ENCODE assay signal across 24 cellular contexts in the genomic region with DNA sequence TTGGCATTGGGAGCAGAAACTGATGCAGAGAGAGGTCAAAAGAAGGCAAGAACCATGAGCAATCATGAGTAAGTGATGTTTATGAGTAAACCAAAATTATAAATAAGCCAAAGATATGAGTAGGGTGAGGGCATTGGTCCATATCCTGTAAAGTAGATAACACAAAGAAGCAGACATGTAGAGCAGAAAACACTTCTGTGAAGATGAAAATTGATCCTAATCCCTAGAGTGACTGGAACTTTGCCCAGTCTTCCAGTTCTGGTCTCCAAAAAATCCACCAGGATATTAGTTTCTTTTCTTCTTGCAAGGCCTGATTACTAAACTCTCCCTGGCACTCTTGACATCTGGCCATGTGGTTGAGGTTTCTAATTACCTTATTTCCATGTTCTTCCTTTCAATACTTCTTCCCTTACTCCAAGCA. TPM values are rescaled to one million over a fixed set of nuclear protein-coding genes. Genes with fewer than 3 reads are reported as not detected.
DNase-seq lines count a peak whose midpoint lies in the region; ATAC-seq, FAIRE-seq and TF ChIP-seq lines count a peak whose summit lies in the region.
"Had no signal": no experiment of that assay in that cellular context is flagged by ENCODE, and none has a peak within 500 bp of the region (broad histone marks: within the 10 kb centered on the region; RNA-seq: fewer than 3 reads in every experiment).

No MANE protein-coding gene starts in this region.

- H3K36me3 ChIP-seq in GM23248 (ENCODE audit: low read depth) (no peaks in the 10 kb centered on the region), bronchial epithelial cell (ENCODE audit: control insufficient read depth, insufficient read depth, low read length) (no peaks in the 10 kb centered on the region)
- H3K36me3 ChIP-seq: ascending aorta, HAP-1, tibial artery had no signal

- no peaks in the 10 kb centered on the region for H3K9me2 ChIP-seq in GM23248 (ENCODE audit: insufficient read depth)

- ATAC-seq in HG03354 (IDR thresholded peaks at IDR 0.05; ENCODE audit: poor library complexity, severe bottlenecking, unreplicated experiment), result no peak
- ATAC-seq: activated naive CD4-positive, alpha-beta T cell treated with anti-CD3 and anti-CD28 coated beads, Interleukin-2, amount 50 U/mL, for 72 hours; right cardiac atrium; stimulated activated naive CD8-positive, alpha-beta T cell treated with anti-CD3 and anti-CD28 coated beads, Interleukin-15, amount 100 ng/mL, for 72 hours had no signal

- in situ Hi-C loops in GM23248 (cut with MboI), result no loop called here

- no peaks in the 10 kb centered on the region for H4K20me1 ChIP-seq in GM23248 (ENCODE audit: insufficient read depth)

- TF ChIP-seq CTCF in bronchial epithelial cell (IDR thresholded peaks at IDR 0.05; ENCODE audit: insufficient read depth, low read length, severe bottlenecking), result no peak

- peaks cover 30% of the 10 kb centered on the region for H3K27me3 ChIP-seq in GM23248 (replicated peaks; ENCODE audit: insufficient read depth)
- no peaks in the 10 kb centered on the region for H3K27me3 ChIP-seq in bronchial epithelial cell (ENCODE audit: control insufficient read depth, insufficient read depth, low read length)
- H3K27me3 ChIP-seq: ascending aorta, tibial artery had no signal

- H3K9me3 ChIP-seq in GM23248 (ENCODE audit: low read depth), result no peaks in the 10 kb centered on the region
- H3K9me3 ChIP-seq: ascending aorta, HAP-1, tibial artery had no signal

- H3K4me2 ChIP-seq in GM23248 (ENCODE audit: unreplicated experiment), result no peak overlapping the region

- no peak overlapping the region for H2AFZ ChIP-seq in GM23248

- DNase-seq in GM23248, result peak; percentile 53
- DNase-seq in M059J (ENCODE audit: low read depth), result peak; percentile 88
- DNase-seq in NCI-H524 (lab: John Stamatoyannopoulos, UW), result peak; percentile 89 to 98
- DNase-seq in bronchial epithelial cell (ENCODE audit: low read depth), result peak; percentile 59
- DNase-seq in NCI-H748 (lab: John Stamatoyannopoulos, UW; ENCODE audit: unreplicated experiment), result no peak
- DNase-seq in AG08395 (ENCODE audit: low spot score), result no peak
- no peak for DNase-seq in ecto neural progenitor cell (ENCODE audit: low spot score)
- DNase-seq: EL; kidney glomerular epithelial cell; NCI-H146; NCI-H510A treated with DMSO at 0.1 percent for 48 hours; right cardiac atrium; Right ventricle myocardium superior; stimulated activated naive CD8-positive, alpha-beta T cell treated with anti-CD3 and anti-CD28 coated beads, Interleukin-15, amount 100 ng/mL, for 72 hours; tibial artery had no signal

- no peaks in the 10 kb centered on the region for H3K79me2 ChIP-seq in GM23248 (ENCODE audit: insufficient read depth)

- no peak overlapping the region for H3K9ac ChIP-seq in GM23248

- H3K27ac ChIP-seq in GM23248, result no peak overlapping the region
- H3K27ac ChIP-seq: ascending aorta, C4-2B, tibial artery had no signal

- H3K4me3 ChIP-seq in GM23248, result no peak overlapping the region
- no peak overlapping the region for H3K4me3 ChIP-seq in bronchial epithelial cell (ENCODE audit: low read depth, low read length)
- H3K4me3 ChIP-seq: ascending aorta, HAP-1, lung, tibial artery had no signal

- no peak for FAIRE-seq in bronchial epithelial cell (lab: Jason Lieb, UNC)
- FAIRE-seq: endothelial cell of umbilical vein had no signal

- peaks cover 8% of the 10 kb centered on the region; the same call in 1 of the 2 replicates for H3K4me1 ChIP-seq in GM23248 (ENCODE audit: insufficient read depth)
- H3K4me1 ChIP-seq: ascending aorta, HAP-1, tibial artery had no signal

- peaks cover 9% of the 10 kb centered on the region for H3F3A ChIP-seq in GM23248 (ENCODE audit: insufficient read depth)

RNA-seq across cellular contexts. Expression of a gene that starts 13.7 kb away (rescaled TPM):
- total RNA-seq in GM23248 (2014; rRNA removed; shearing (Covaris generic)), result not detected in 2 replicates
- polyA plus RNA-seq in GM23248 (2016; fragmentation: Nextera tagmentation; extraction: Ambion mirVana), result 0.19 TPM in 1 of 2 replicates, not detected in the other
- total RNA-seq in M059J (2014; rRNA removed; shearing (Covaris generic)), result 3.3 and 4.3 TPM in 2 replicates
- not detected in 2 replicates for total RNA-seq in bronchial epithelial cell
- total RNA-seq: activated naive CD4-positive, alpha-beta T cell treated with anti-CD3 and anti-CD28 coated beads, Interleukin-2, amount 50 U/mL, for 72 hours; ascending aorta; dermis microvascular lymphatic vessel endothelial cell; endothelial cell of umbilical vein; right cardiac atrium; Right ventricle myocardium superior had no signal
- polyA plus RNA-seq: endothelial cell of umbilical vein, IgD-negative memory B cell had no signal

Comparison
In these comparisons a context has a peak if more than half of its experiments do, and no peak if none do; other contexts are left out.
1. DNase-seq: peak in GM23248 (single experiment), M059J (single experiment), NCI-H524 (2 of 2) and bronchial epithelial cell (single experiment); none in NCI-H748 (single experiment), AG08395 (single experiment) and ecto neural progenitor cell (single experiment).